ENCODE assay signal across 1 cellular context in the genomic region with DNA sequence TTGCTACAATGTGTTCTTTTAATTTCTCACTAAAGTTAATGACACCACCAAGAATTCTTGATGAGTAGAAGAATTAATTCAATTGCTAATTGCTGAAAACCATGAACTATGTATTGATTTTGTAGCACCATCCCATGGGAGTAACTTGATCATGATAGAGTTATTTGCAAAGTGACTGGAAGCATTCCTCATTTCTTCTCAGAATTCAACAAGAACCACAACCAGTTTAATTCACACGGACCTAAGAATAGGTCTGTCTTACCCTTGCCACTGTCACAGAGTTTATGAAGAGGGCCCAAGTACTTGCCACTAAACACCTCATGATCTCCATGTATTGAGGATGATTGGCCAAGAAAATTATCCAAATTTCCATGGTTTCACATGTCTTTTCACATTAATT.
TF ChIP-seq lines count a peak whose summit lies in the region.

No MANE protein-coding gene starts in this region.

TF ChIP-seq in H1, 55 proteins besides CTCF, POLR2A, EP300 and RAD21:
- TF ChIP-seq E2F6 (IDR thresholded peaks at IDR 0.05) (no peak), SP2 (IDR thresholded peaks at IDR 0.05; ENCODE audit: low read length) (no peak)
